ENCODE assay signal across 9 cellular contexts in the genomic region with DNA sequence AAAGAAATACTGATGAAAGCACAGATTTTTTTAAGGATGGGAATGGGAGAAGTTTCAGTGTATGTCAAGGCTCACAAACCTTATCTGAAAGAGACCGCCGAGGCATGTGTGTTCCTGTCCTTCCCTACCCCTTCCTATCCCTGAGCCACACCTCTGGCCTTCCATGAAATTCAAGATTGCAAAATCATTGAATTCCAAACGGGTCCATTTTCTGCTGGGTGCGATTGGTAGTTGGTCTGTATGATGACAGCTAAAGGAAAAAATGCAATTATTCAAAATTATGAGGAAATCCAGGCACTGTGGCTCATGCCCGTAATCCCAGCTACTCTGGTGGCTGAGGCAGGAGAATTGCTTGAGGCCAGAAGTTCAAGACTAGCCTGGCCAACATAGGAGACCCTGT.
A peak's percentile ranks its signal among the peaks of the same experiment; 100 is the strongest.
DNase-seq lines count a peak whose midpoint lies in the region; ATAC-seq, FAIRE-seq and TF ChIP-seq lines count a peak whose summit lies in the region.
"Had no signal": no experiment of that assay in that cellular context is flagged by ENCODE, and none has a peak within 500 bp of the region (broad histone marks: within the 10 kb centered on the region; RNA-seq: fewer than 3 reads in every experiment).

No MANE protein-coding gene starts in this region.

- H2BK120ac ChIP-seq in H1 (replicated peaks; ENCODE audit: low read depth, low read length), result no peak overlapping the region

- no peak overlapping the region for H4K5ac ChIP-seq in H1 (ENCODE audit: insufficient read length, low read depth, low read length)

- no peak overlapping the region for H3K4ac ChIP-seq in H1 (replicated peaks; ENCODE audit: insufficient read length, low read depth, low read length)

- peak overlapping the region; percentile 82; the same call in 1 of the 2 replicates for H2BK12ac ChIP-seq in H1 (ENCODE audit: low read depth, low read length)

- ATAC-seq in HCT116 (no peak), HG02840 (IDR thresholded peaks at IDR 0.05; ENCODE audit: low FRiP score, unreplicated experiment) (no peak), HG03469 (IDR thresholded peaks at IDR 0.05; ENCODE audit: unreplicated experiment) (no peak)

- FAIRE-seq in H1 (lab: Jason Lieb, UNC), result no peak

- H3K27me3 Mint-ChIP-seq in nephron (ENCODE audit: low read depth), result no peaks in the 10 kb centered on the region

- H4K8ac ChIP-seq in H1 (ENCODE audit: extremely low read depth, insufficient read depth, low read length), result no peak overlapping the region

- no peak overlapping the region for H2BK5ac ChIP-seq in H1 (ENCODE audit: low read depth, low read length)

- H3K4me2 ChIP-seq in HCT116 (ENCODE audit: low read length) (peak overlapping the region; percentile 96), H1 (ENCODE audit: insufficient read depth in 1 of 2, low read depth in 2 of 2, low read length in 2 of 2) (peak overlapping the region; percentile 1 to 69; a peak in 1 of 4 replicates)

- H3K4me1 Mint-ChIP-seq in nephron, result peaks cover 80% of the 10 kb centered on the region

- no peak overlapping the region; the same call in 1 of the 2 replicates for H3K27ac ChIP-seq in HCT116 (ENCODE audit: low read depth, low read length)
- no peak overlapping the region for H3K27ac ChIP-seq in H1 (ENCODE audit: low read depth, low read length)
- H3K27ac ChIP-seq: cardiac muscle cell had no signal

- H3K14ac ChIP-seq in H1 (ENCODE audit: insufficient read length), result no peak overlapping the region

- H3K79me1 ChIP-seq in H1 (ENCODE audit: low read depth, low read length), result no peaks in the 10 kb centered on the region; the same call in 1 of the 2 replicates

- no peaks in the 10 kb centered on the region for H3K9me2 ChIP-seq in HCT116 (ENCODE audit: insufficient read depth)

- H3K23ac ChIP-seq in H1 (ENCODE audit: insufficient read length), result no peak overlapping the region

- no peak overlapping the region for H3K56ac ChIP-seq in H1 (replicated peaks; ENCODE audit: insufficient read length, low read depth, low read length)

- intact Hi-C loops in HCT116 (cut with micrococcal nuclease), result no loop called here

- RAD21 ChIA-PET in HCT116 (lab: Charles Lee; ENCODE audit: low non-redundant PET in 1 of 2, low total read pairs in 2 of 2, uncharacterized antibody in 2 of 2, unreplicated experiment in 2 of 2), result no interaction called here

- H3K36me3 ChIP-seq in HCT116 (ENCODE audit: control insufficient read depth in 1 of 2, insufficient read depth in 2 of 2, low read length in 2 of 2) (no peaks in the 10 kb centered on the region), H1 (ENCODE audit: control insufficient read depth in 2 of 4, insufficient read depth in 4 of 4, low read length in 3 of 4) (no peaks in the 10 kb centered on the region)
- H3K36me3 ChIP-seq: cardiac muscle cell had no signal

- H3K36me3 Mint-ChIP-seq in nephron (ENCODE audit: low read depth), result no peaks in the 10 kb centered on the region

- peak overlapping the region; percentile 65 to 98 (median 96) for H3K4me3 Mint-ChIP-seq in nephron

- DNase-seq in AG09309 (ENCODE audit: low read depth) (peak; percentile 70), HCT116 (ENCODE audit: low read depth, low spot score) (no peak), H1 (ENCODE audit: low read depth in 1 of 2, low spot score in 2 of 2) (no peak), OCI-M2 (lab: John Stamatoyannopoulos, UW; ENCODE audit: unreplicated experiment) (no peak), T1000 (lab: John Stamatoyannopoulos, UW) (no peak)

- H3K9me3 ChIP-seq in HCT116 (ENCODE audit: control insufficient read depth in 1 of 2, insufficient read depth in 1 of 2, low read depth in 1 of 2, low read length in 2 of 2), result no peaks in the 10 kb centered on the region
- peaks cover 1 to 4% of the 10 kb centered on the region in 2 experiments; a peak in 1 of 4 replicates for H3K9me3 ChIP-seq in H1 (ENCODE audit: insufficient read depth in 2 of 2, low read depth in 1 of 2, low read length in 1 of 2)

- no peaks in the 10 kb centered on the region for H4K20me1 ChIP-seq in HCT116 (ENCODE audit: insufficient read depth)
- H4K20me1 ChIP-seq in H1 (replicated peaks in 1 of 2; ENCODE audit: control insufficient read depth in 1 of 2, insufficient read depth in 2 of 2, low read length in 2 of 2), result no peaks in the 10 kb centered on the region

- TF ChIP-seq POLR2A in HCT116 (IDR thresholded peaks at IDR 0.05; ENCODE audit: borderline replicate concordance, extremely low read depth, insufficient read depth, insufficient read length), result no peak
- TF ChIP-seq POLR2A in H1 (IDR thresholded peaks at IDR 0.05; ENCODE audit: control extremely low read depth in 1 of 2, low read depth in 2 of 2, low read length in 2 of 2), result no peak

- peak overlapping the region; percentile 92 to 98 (median 94) for H3K27ac Mint-ChIP-seq in nephron

- no peak overlapping the region for H2BK15ac ChIP-seq in H1 (ENCODE audit: low read length)

- no peak overlapping the region for H2AK5ac ChIP-seq in H1 (ENCODE audit: low read depth, low read length)

- 0 out of 2 replicates have a peak overlapping the region, but pooled peaks have one; percentile 13 for H3K18ac ChIP-seq in H1 (ENCODE audit: extremely low read depth, low read length)

- H4K91ac ChIP-seq in H1 (replicated peaks; ENCODE audit: insufficient read length, low read length), result no peak overlapping the region

- TF ChIP-seq EP300 in H1 (IDR thresholded peaks at IDR 0.05; ENCODE audit: borderline replicate concordance in 1 of 2, low read depth in 2 of 2, low read length in 2 of 2), result no peak

- POLR2A ChIA-PET in HCT116 (lab: Charles Lee), result interaction anchor here (0.8 kb wide), 1 partner anchor 10 kb away, joined by 3 read pairs; no protein-coding TSS in a partner anchor
- POLR2A ChIA-PET in H1 (lab: Charles Lee; ENCODE audit: partially characterized antibody), result no interaction called here

- peaks cover 5% of the 10 kb centered on the region; the same call in 1 of the 2 replicates for H3K23me2 ChIP-seq in H1 (ENCODE audit: low read depth, low read length)

- H2AFZ ChIP-seq in HCT116 (ENCODE audit: low read depth, low read length, poor library complexity, severe bottlenecking) (no peak overlapping the region), H1 (ENCODE audit: low read length) (no peak overlapping the region)

- H3K4me1 ChIP-seq in HCT116 (ENCODE audit: control insufficient read depth in 1 of 2, insufficient read depth in 2 of 2, low read length in 2 of 2), result peaks cover 30 to 55% of the 10 kb centered on the region in 2 experiments
- H3K4me1 ChIP-seq in H1 (replicated peaks in 1 of 4; ENCODE audit: control insufficient read depth in 3 of 4, insufficient read depth in 4 of 4, low read length in 3 of 4), result peaks cover 20 to 42% (median 34%) of the 10 kb centered on the region in 4 experiments

- H3K27me3 ChIP-seq in HCT116 (ENCODE audit: insufficient read depth, low read length), result no peaks in the 10 kb centered on the region
- no peaks in the 10 kb centered on the region for H3K27me3 ChIP-seq in H1 (replicated peaks in 1 of 4; ENCODE audit: control insufficient read depth in 3 of 4, extremely low read depth in 1 of 4, insufficient read depth in 3 of 4, low read length in 3 of 4)
- H3K27me3 ChIP-seq: cardiac muscle cell had no signal

- H3K9ac ChIP-seq in HCT116 (ENCODE audit: low read length) (no peak overlapping the region), H1 (replicated peaks in 1 of 4; ENCODE audit: extremely low read depth in 1 of 4, low read depth in 3 of 4, low read length in 3 of 4) (no peak overlapping the region)

- TF ChIP-seq CTCF in AG09309 (IDR thresholded peaks at IDR 0.05; ENCODE audit: control insufficient read depth, insufficient read depth, low read depth, low read length, missing control alignments), result no peak
- TF ChIP-seq CTCF in HCT116 (IDR thresholded peaks at IDR 0.05 in 2 of 3, conservative IDR thresholded peaks at IDR 0.05 in 1 of 3; ENCODE audit: borderline replicate concordance in 1 of 3, insufficient read depth in 1 of 3, low read depth in 2 of 3, low read length in 2 of 3), result no peak
- no peak for TF ChIP-seq CTCF in H1 (IDR thresholded peaks at IDR 0.05; ENCODE audit: control extremely low read depth in 1 of 3, insufficient read depth in 1 of 3, low read depth in 1 of 3, low read length in 3 of 3)
- no peak for TF ChIP-seq CTCF in nephron (IDR thresholded peaks at IDR 0.05; ENCODE audit: unreplicated experiment in 3 of 3)

- 93% methylated on average over 5 of the region's 5 CpGs; no CpG with 5 or more reads in 1 of the 2 experiments for WGBS in H1 (ENCODE audit: extremely low coverage in 1 of 2, insufficient coverage in 1 of 2, insufficient read length in 1 of 2, insufficient replicate concordance in 2 of 2, low coverage in 1 of 2, low lambda C conversion rate in 2 of 2, missing lambda C conversion rate in 1 of 2), 2 experiments

- CTCF ChIA-PET in HCT116 (lab: Charles Lee) (no interaction called here), H1 (lab: Charles Lee; ENCODE audit: partially characterized antibody) (interaction anchor here (2.2 kb wide), 1 partner anchor 12 kb away, joined by 10 read pairs; no protein-coding TSS in a partner anchor)

- no peaks in the 10 kb centered on the region for H3K9me3 Mint-ChIP-seq in nephron

- no peaks in the 10 kb centered on the region for H3K79me2 ChIP-seq in HCT116 (ENCODE audit: insufficient read depth, low read length)
- no peaks in the 10 kb centered on the region for H3K79me2 ChIP-seq in H1 (ENCODE audit: control insufficient read depth in 1 of 2, insufficient read depth in 2 of 2, low read length in 2 of 2)

- no peak overlapping the region for H2BK20ac ChIP-seq in H1 (ENCODE audit: low read length)

- no peak for TF ChIP-seq RAD21 in HCT116 (IDR thresholded peaks at IDR 0.05; ENCODE audit: low read depth)
- TF ChIP-seq RAD21 in H1 (IDR thresholded peaks at IDR 0.05 in 1 of 2, conservative IDR thresholded peaks at IDR 0.05 in 1 of 2; ENCODE audit: low read depth in 2 of 2, low read length in 2 of 2), result no peak

- BruUV-seq in HCT116 (replicated peaks; lab: Mats Ljungman, UMichigan), result TSS peak; percentile 69

- H3K4me3 ChIP-seq in AG09309 (ENCODE audit: control insufficient read depth, low read depth, low read length), result no peak overlapping the region
- H3K4me3 ChIP-seq in HCT116 (replicated peaks in 1 of 2; ENCODE audit: low read depth in 1 of 2, low read length in 2 of 2), result no peak overlapping the region
- no peak overlapping the region for H3K4me3 ChIP-seq in H1 (ENCODE audit: extremely low read depth in 1 of 4, insufficient read depth in 2 of 4, low read depth in 3 of 4, low read length in 4 of 4)

TF ChIP-seq in HCT116, 20 proteins besides CTCF, POLR2A, EP300 and RAD21 (continues in another document):
- TF ChIP-seq CEBPB (IDR thresholded peaks at IDR 0.05; ENCODE audit: low read depth), result no peak

TF ChIP-seq in H1, 55 proteins besides CTCF, POLR2A, EP300 and RAD21 (continues in another document):
- TF ChIP-seq, protein P1, sequence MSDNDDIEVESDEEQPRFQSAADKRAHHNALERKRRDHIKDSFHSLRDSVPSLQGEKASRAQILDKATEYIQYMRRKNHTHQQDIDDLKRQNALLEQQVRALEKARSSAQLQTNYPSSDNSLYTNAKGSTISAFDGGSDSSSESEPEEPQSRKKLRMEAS (IDR thresholded peaks at IDR 0.05), result no peak
- TF ChIP-seq RFX5 (IDR thresholded peaks at IDR 0.05; ENCODE audit: borderline replicate concordance, low read depth, low read length), result no peak
- no peak for TF ChIP-seq PHF8 (conservative IDR thresholded peaks at IDR 0.05; ENCODE audit: low read depth, low read length)
- no peak for TF ChIP-seq TCF12 (IDR thresholded peaks at IDR 0.05; ENCODE audit: low read depth, low read length)
- TF ChIP-seq SP2 (IDR thresholded peaks at IDR 0.05; ENCODE audit: low read length), result no peak
